Comparison of ENCODE assay signal across 24 cellular contexts in genomic region chrX:12423346-12423745, GRCh38.
"Had no signal": no experiment of that assay in that cellular context is flagged by ENCODE, and none has a peak within 500 bp of the region (broad histone marks: within the 10 kb centered on the region; RNA-seq: fewer than 3 reads in every experiment).

No MANE protein-coding gene starts in this region.

- H3K27ac ChIP-seq: brain microvascular endothelial cell, KMS-11, SJCRH30, WERI-Rb-1 had no signal

- ATAC-seq: activated CD4-positive, alpha-beta T cell treated with anti-CD3 and anti-CD28 coated beads for 36 hours; activated T-helper 17 cell treated with anti-CD3 and anti-CD28 coated beads, Interleukin-2, amount 50 U/mL, for 72 hours had no signal

- DNase-seq: activated CD4-positive, alpha-beta memory T cell treated with anti-CD3 and anti-CD28 coated beads, Interleukin-2, amount 10 ng/mL, durations not matched to agents 7 days and 5 days; activated CD4-positive, alpha-beta T cell treated with anti-CD3 and anti-CD28 coated beads for 36 hours; activated CD4-positive, alpha-beta T cell treated with anti-CD3 and anti-CD28 coated beads, Interleukin-2, amount 50 U/mL, for 1 hour; activated gamma-delta T cell; activated naive CD4-positive, alpha-beta T cell treated with anti-CD3 and anti-CD28 coated beads for 36 hours; activated T-cell treated with anti-CD3 and anti-CD28 coated beads for 4 hours; activated T-cell treated with anti-CD3 and anti-CD28 coated beads, Interleukin-2, amount 50 U/mL, for 48 hours; amygdala; brain microvascular endothelial cell; cerebellar nuclear complex; MM.1S; NCI-H1092; NCI-H1417 treated with DMSO at 0.1 percent for 48 hours; NCI-H1694; NCI-H2029; NCI-H345; NCI-H510A; NCI-H526 treated with DMSO at 0.1 percent for 48 hours; SJCRH30; SK-N-SH; T-helper 1 cell; WERI-Rb-1 had no signal

- H3K4me3 ChIP-seq: SJCRH30 had no signal

- H3K27me3 ChIP-seq: brain microvascular endothelial cell, SJCRH30 had no signal

- H3K9me3 ChIP-seq: SJCRH30, SK-N-SH had no signal

- H3K36me3 ChIP-seq: brain microvascular endothelial cell, SJCRH30, WERI-Rb-1 had no signal

- H3K4me1 ChIP-seq: SJCRH30 had no signal
